Comparison of ENCODE assay signal across 1 cellular context in the genomic region with DNA sequence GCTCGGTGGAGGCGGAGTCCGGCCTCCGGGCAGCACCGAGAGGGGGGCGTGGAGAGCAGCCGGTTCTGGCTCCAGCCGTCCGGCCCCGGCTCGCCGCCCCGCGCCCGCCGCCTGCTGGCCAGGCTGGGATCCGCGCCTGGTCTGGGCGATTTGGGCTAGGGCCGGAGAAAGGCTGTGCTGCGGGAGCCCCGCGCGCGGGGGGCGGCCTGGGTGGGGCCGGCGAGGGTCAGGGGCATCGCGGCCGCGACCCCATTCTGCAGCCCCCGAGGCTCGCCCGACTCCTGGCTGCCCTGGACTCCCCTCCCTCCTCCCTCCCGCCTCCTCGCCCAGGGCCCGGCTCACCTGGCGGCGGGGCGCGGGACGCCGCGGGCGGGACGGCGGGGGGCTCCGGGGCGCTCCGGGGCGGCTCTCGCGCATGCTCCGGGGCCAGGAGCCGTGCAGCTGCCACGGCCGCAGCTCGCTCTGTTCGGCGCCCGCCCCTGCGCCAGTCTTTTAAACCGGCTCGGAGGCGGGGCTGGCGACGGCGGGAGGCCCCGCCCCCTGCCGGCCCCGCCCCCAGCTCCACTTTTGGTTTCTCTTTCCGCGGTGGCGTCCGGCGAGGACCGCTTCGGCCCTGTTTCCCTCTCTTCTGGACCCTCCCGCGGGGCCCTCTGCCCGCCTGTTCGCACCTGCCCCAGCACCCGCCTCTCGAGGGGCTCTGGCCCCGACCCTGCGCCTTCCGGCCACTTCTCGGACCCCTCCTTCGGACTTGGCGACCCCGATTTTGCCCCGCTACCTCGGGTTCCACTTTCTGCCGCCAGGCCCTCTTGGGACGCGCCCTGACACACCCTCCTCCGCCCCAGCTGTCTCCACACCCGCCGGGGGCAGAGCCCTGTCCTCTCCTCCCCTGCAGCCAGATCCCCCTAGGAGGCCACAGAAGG.
TF ChIP-seq lines count a peak whose summit lies in the region.

A gene with protein sequence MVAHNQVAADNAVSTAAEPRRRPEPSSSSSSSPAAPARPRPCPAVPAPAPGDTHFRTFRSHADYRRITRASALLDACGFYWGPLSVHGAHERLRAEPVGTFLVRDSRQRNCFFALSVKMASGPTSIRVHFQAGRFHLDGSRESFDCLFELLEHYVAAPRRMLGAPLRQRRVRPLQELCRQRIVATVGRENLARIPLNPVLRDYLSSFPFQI (minus strand): TSS at position 468 of the 920 bp plus-strand sequence. CDS start 726 bp downstream, outside the sequence.

TF ChIP-seq in HepG2, 621 proteins besides CTCF, POLR2A, EP300 and RAD21 (continued from another document and continues in another):
- TF ChIP-seq ZFY (CRISPR knock-in tag; IDR thresholded peaks at IDR 0.05): peak; percentile 94
- TF ChIP-seq NR3C1 (CRISPR knock-in tag; IDR thresholded peaks at IDR 0.05): no peak
- TF ChIP-seq CBFB (CRISPR knock-in tag; IDR thresholded peaks at IDR 0.05): peak; percentile 47; the same call in 1 of the 2 replicates
- no peak for TF ChIP-seq RFX5 (IDR thresholded peaks at IDR 0.05; ENCODE audit: low read depth, low read length)
- TF ChIP-seq, protein P1, sequence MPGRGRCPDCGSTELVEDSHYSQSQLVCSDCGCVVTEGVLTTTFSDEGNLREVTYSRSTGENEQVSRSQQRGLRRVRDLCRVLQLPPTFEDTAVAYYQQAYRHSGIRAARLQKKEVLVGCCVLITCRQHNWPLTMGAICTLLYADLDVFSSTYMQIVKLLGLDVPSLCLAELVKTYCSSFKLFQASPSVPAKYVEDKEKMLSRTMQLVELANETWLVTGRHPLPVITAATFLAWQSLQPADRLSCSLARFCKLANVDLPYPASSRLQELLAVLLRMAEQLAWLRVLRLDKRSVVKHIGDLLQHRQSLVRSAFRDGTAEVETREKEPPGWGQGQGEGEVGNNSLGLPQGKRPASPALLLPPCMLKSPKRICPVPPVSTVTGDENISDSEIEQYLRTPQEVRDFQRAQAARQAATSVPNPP (CRISPR knock-in tag; IDR thresholded peaks at IDR 0.05): peak; percentile 4; the same call in 1 of the 2 replicates
- TF ChIP-seq, protein P2, sequence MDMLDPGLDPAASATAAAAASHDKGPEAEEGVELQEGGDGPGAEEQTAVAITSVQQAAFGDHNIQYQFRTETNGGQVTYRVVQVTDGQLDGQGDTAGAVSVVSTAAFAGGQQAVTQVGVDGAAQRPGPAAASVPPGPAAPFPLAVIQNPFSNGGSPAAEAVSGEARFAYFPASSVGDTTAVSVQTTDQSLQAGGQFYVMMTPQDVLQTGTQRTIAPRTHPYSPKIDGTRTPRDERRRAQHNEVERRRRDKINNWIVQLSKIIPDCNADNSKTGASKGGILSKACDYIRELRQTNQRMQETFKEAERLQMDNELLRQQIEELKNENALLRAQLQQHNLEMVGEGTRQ (IDR thresholded peaks at IDR 0.05; ENCODE audit: low read depth, low read length): no peak
- TF ChIP-seq, protein P2 (CRISPR knock-in tag; IDR thresholded peaks at IDR 0.05; ENCODE audit: borderline replicate concordance): peak; percentile 67; the same call in 1 of the 2 replicates
- no peak for TF ChIP-seq GLI4 (CRISPR knock-in tag; IDR thresholded peaks at IDR 0.05; ENCODE audit: borderline replicate concordance)
- 0 out of 2 replicates have a peak, but pooled peaks have one; percentile 22 for TF ChIP-seq HOXA7 (CRISPR knock-in tag; IDR thresholded peaks at IDR 0.05)
- TF ChIP-seq, protein P3, sequence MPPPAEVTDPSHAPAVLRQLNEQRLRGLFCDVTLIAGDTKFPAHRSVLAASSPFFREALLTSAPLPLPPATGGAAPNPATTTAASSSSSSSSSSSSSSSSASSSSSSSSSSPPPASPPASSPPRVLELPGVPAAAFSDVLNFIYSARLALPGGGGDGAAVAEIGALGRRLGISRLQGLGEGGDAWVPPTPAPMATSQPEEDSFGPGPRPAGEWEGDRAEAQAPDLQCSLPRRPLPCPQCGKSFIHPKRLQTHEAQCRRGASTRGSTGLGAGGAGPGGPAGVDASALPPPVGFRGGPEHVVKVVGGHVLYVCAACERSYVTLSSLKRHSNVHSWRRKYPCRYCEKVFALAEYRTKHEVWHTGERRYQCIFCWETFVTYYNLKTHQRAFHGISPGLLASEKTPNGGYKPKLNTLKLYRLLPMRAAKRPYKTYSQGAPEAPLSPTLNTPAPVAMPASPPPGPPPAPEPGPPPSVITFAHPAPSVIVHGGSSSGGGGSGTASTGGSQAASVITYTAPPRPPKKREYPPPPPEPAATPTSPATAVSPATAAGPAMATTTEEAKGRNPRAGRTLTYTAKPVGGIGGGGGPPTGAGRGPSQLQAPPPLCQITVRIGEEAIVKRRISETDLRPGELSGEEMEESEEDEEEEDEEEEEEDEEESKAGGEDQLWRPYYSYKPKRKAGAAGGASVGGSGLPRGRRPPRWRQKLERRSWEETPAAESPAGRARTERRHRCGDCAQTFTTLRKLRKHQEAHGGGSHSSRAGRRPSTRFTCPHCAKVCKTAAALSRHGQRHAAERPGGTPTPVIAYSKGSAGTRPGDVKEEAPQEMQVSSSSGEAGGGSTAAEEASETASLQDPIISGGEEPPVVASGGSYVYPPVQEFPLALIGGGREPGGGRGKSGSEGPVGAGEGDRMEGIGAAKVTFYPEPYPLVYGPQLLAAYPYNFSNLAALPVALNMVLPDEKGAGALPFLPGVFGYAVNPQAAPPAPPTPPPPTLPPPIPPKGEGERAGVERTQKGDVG (CRISPR knock-in tag; IDR thresholded peaks at IDR 0.05; ENCODE audit: borderline replicate concordance): peak; percentile 21; the same call in 1 of the 2 replicates
- no peak; the same call in 1 of the 2 replicates for TF ChIP-seq SNRNP70 (IDR thresholded peaks at IDR 0.05; ENCODE audit: low read depth, low read length)
- TF ChIP-seq, protein P4, sequence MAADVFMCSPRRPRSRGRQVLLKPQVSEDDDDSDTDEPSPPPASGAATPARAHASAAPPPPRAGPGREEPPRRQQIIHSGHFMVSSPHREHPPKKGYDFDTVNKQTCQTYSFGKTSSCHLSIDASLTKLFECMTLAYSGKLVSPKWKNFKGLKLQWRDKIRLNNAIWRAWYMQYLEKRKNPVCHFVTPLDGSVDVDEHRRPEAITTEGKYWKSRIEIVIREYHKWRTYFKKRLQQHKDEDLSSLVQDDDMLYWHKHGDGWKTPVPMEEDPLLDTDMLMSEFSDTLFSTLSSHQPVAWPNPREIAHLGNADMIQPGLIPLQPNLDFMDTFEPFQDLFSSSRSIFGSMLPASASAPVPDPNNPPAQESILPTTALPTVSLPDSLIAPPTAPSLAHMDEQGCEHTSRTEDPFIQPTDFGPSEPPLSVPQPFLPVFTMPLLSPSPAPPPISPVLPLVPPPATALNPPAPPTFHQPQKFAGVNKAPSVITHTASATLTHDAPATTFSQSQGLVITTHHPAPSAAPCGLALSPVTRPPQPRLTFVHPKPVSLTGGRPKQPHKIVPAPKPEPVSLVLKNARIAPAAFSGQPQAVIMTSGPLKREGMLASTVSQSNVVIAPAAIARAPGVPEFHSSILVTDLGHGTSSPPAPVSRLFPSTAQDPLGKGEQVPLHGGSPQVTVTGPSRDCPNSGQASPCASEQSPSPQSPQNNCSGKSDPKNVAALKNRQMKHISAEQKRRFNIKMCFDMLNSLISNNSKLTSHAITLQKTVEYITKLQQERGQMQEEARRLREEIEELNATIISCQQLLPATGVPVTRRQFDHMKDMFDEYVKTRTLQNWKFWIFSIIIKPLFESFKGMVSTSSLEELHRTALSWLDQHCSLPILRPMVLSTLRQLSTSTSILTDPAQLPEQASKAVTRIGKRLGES (CRISPR knock-in tag; IDR thresholded peaks at IDR 0.05; ENCODE audit: borderline replicate concordance): peak; percentile 78; the same call in 1 of the 2 replicates
- TF ChIP-seq HNF4A (CRISPR knock-in tag; IDR thresholded peaks at IDR 0.05): peak; percentile 20; the same call in 1 of the 2 replicates
- TF ChIP-seq ZSCAN29 (CRISPR knock-in tag; conservative IDR thresholded peaks at IDR 0.05): no peak
- TF ChIP-seq TAF1 (CRISPR knock-in tag; IDR thresholded peaks at IDR 0.05): peak; percentile 91
- peak; percentile 91; the same call in 1 of the 2 replicates for TF ChIP-seq SRY (CRISPR knock-in tag; IDR thresholded peaks at IDR 0.05)
- peak; percentile 71 for TF ChIP-seq ZBTB7B (CRISPR knock-in tag; IDR thresholded peaks at IDR 0.05)
- peak; percentile 65 for TF ChIP-seq PHF5A (CRISPR knock-in tag; IDR thresholded peaks at IDR 0.05; ENCODE audit: low read depth, unreplicated experiment)
- peak; percentile 38; the same call in 1 of the 2 replicates for TF ChIP-seq ETV5 (CRISPR knock-in tag; IDR thresholded peaks at IDR 0.05; ENCODE audit: borderline replicate concordance)
- peak; percentile 14; the same call in 1 of the 2 replicates for TF ChIP-seq FOSL2 (CRISPR knock-in tag; IDR thresholded peaks at IDR 0.05)
- TF ChIP-seq ZNF431 (CRISPR knock-in tag; IDR thresholded peaks at IDR 0.05; ENCODE audit: borderline replicate concordance, low read depth): peak; percentile 62
- no peak for TF ChIP-seq SMARCC2 (IDR thresholded peaks at IDR 0.05)
- TF ChIP-seq ZNF180 (CRISPR knock-in tag; IDR thresholded peaks at IDR 0.05; ENCODE audit: borderline replicate concordance, low read depth): peak; percentile 26; the same call in 1 of the 2 replicates
- TF ChIP-seq POLR2G (IDR thresholded peaks at IDR 0.05; ENCODE audit: low read depth, low read length): peak; percentile 99
- TF ChIP-seq ZNF292 (CRISPR knock-in tag; IDR thresholded peaks at IDR 0.05; ENCODE audit: borderline replicate concordance, low read depth): peak; percentile 33; the same call in 1 of the 2 replicates
- TF ChIP-seq KLF15 (CRISPR knock-in tag; IDR thresholded peaks at IDR 0.05; ENCODE audit: borderline replicate concordance): peak; percentile 47; the same call in 1 of the 2 replicates
- TF ChIP-seq, protein P5, sequence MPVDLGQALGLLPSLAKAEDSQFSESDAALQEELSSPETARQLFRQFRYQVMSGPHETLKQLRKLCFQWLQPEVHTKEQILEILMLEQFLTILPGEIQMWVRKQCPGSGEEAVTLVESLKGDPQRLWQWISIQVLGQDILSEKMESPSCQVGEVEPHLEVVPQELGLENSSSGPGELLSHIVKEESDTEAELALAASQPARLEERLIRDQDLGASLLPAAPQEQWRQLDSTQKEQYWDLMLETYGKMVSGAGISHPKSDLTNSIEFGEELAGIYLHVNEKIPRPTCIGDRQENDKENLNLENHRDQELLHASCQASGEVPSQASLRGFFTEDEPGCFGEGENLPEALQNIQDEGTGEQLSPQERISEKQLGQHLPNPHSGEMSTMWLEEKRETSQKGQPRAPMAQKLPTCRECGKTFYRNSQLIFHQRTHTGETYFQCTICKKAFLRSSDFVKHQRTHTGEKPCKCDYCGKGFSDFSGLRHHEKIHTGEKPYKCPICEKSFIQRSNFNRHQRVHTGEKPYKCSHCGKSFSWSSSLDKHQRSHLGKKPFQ (CRISPR knock-in tag; IDR thresholded peaks at IDR 0.05; ENCODE audit: insufficient replicate concordance): peak; percentile 29
- TF ChIP-seq ZNF138 (CRISPR knock-in tag; IDR thresholded peaks at IDR 0.05; ENCODE audit: low read depth): no peak; the same call in 1 of the 2 replicates
- TF ChIP-seq ZNF282 (IDR thresholded peaks at IDR 0.05; ENCODE audit: partially characterized antibody): no peak
- TF ChIP-seq ZNF530 (CRISPR knock-in tag; IDR thresholded peaks at IDR 0.05; ENCODE audit: low read depth): no peak
- peak; percentile 100 for TF ChIP-seq IRF2 (CRISPR knock-in tag; IDR thresholded peaks at IDR 0.05)
- TF ChIP-seq, protein P6, sequence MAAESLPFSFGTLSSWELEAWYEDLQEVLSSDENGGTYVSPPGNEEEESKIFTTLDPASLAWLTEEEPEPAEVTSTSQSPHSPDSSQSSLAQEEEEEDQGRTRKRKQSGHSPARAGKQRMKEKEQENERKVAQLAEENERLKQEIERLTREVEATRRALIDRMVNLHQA (CRISPR knock-in tag; IDR thresholded peaks at IDR 0.05): no peak
- TF ChIP-seq POLR2AphosphoS2 (IDR thresholded peaks at IDR 0.05; ENCODE audit: low read depth, low read length): peak; percentile 73; the same call in 1 of the 2 replicates
- TF ChIP-seq ZFP90 (CRISPR knock-in tag; IDR thresholded peaks at IDR 0.05; ENCODE audit: borderline replicate concordance): peak; percentile 49
- TF ChIP-seq ZNF3 (CRISPR knock-in tag; IDR thresholded peaks at IDR 0.05): peak; percentile 58; the same call in 1 of the 2 replicates
- no peak for TF ChIP-seq RFXANK (CRISPR knock-in tag; IDR thresholded peaks at IDR 0.05)
- peak; percentile 95 for TF ChIP-seq EED (CRISPR knock-in tag; IDR thresholded peaks at IDR 0.05)
- TF ChIP-seq ZNF891 (CRISPR knock-in tag; IDR thresholded peaks at IDR 0.05): peak; percentile 94; the same call in 1 of the 2 replicates
- TF ChIP-seq KDM5B (CRISPR knock-in tag; IDR thresholded peaks at IDR 0.05; ENCODE audit: borderline replicate concordance): peak; percentile 76; the same call in 1 of the 2 replicates
- TF ChIP-seq ZNF468 (CRISPR knock-in tag; IDR thresholded peaks at IDR 0.05): 0 out of 2 replicates have a peak, but pooled peaks have one; percentile 26
- peak; percentile 57 for TF ChIP-seq KAT8 (CRISPR knock-in tag; IDR thresholded peaks at IDR 0.05)
- TF ChIP-seq, protein P7, sequence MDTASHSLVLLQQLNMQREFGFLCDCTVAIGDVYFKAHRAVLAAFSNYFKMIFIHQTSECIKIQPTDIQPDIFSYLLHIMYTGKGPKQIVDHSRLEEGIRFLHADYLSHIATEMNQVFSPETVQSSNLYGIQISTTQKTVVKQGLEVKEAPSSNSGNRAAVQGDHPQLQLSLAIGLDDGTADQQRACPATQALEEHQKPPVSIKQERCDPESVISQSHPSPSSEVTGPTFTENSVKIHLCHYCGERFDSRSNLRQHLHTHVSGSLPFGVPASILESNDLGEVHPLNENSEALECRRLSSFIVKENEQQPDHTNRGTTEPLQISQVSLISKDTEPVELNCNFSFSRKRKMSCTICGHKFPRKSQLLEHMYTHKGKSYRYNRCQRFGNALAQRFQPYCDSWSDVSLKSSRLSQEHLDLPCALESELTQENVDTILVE (CRISPR knock-in tag; IDR thresholded peaks at IDR 0.05): peak; percentile 17; the same call in 1 of the 2 replicates
- TF ChIP-seq MAFG (CRISPR knock-in tag; IDR thresholded peaks at IDR 0.05): no peak
- peak; percentile 61 for TF ChIP-seq ZNF121 (CRISPR knock-in tag; IDR thresholded peaks at IDR 0.05)
- TF ChIP-seq, protein P8, sequence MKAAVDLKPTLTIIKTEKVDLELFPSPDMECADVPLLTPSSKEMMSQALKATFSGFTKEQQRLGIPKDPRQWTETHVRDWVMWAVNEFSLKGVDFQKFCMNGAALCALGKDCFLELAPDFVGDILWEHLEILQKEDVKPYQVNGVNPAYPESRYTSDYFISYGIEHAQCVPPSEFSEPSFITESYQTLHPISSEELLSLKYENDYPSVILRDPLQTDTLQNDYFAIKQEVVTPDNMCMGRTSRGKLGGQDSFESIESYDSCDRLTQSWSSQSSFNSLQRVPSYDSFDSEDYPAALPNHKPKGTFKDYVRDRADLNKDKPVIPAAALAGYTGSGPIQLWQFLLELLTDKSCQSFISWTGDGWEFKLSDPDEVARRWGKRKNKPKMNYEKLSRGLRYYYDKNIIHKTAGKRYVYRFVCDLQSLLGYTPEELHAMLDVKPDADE (CRISPR knock-in tag; IDR thresholded peaks at IDR 0.05): peak; percentile 91; the same call in 1 of the 2 replicates
- peak; percentile 7 for TF ChIP-seq MED13 (CRISPR knock-in tag; IDR thresholded peaks at IDR 0.05)
- peak; percentile 82 for TF ChIP-seq TMF1 (CRISPR knock-in tag; IDR thresholded peaks at IDR 0.05; ENCODE audit: low read depth)
- TF ChIP-seq ZZZ3 (CRISPR knock-in tag; IDR thresholded peaks at IDR 0.05; ENCODE audit: borderline replicate concordance): 0 out of 2 replicates have a peak, but pooled peaks have one; percentile 4
